ENCODE assay signal across 35 cellular contexts in genomic region chr18:52175406-52175805, GRCh38.
"Had no signal": no experiment of that assay in that cellular context is flagged by ENCODE, and none has a peak within 500 bp of the region (broad histone marks: within the 10 kb centered on the region; RNA-seq: fewer than 3 reads in every experiment).

No MANE protein-coding gene starts in this region.

- H3K27me3 Mint-ChIP-seq: activated CD4-positive, alpha-beta T cell treated with anti-CD3 and anti-CD28 coated beads, Interleukin-2, amount 10 ng/mL, durations not matched to agents 24 days and 14 days; activated CD8-positive, alpha-beta T cell treated with anti-CD3 and anti-CD28 coated beads for 36 hours; activated naive CD4-positive, alpha-beta T cell treated with anti-CD3 and anti-CD28 coated beads, Interleukin-2, amount 50 U/mL, for 24 hours; activated naive CD8-positive, alpha-beta T cell treated with anti-CD3 and anti-CD28 coated beads, Interleukin-2, amount 10 ng/mL, durations not matched to agents 7 days and 5 days had no signal

- H3K27ac ChIP-seq: ascending aorta, Peyer's patch, WERI-Rb-1 had no signal

- H3K9me3 ChIP-seq: ascending aorta, Peyer's patch had no signal

- H3K9me3 Mint-ChIP-seq: activated CD4-positive, alpha-beta T cell treated with anti-CD3 and anti-CD28 coated beads, Interleukin-2, amount 10 ng/mL, durations not matched to agents 24 days and 14 days; activated CD8-positive, alpha-beta T cell treated with anti-CD3 and anti-CD28 coated beads for 36 hours; activated naive CD4-positive, alpha-beta T cell treated with anti-CD3 and anti-CD28 coated beads, Interleukin-2, amount 50 U/mL, for 24 hours had no signal

- H3K4me3 ChIP-seq: ascending aorta, K562, Peyer's patch had no signal

- H3K4me1 Mint-ChIP-seq: activated CD4-positive, alpha-beta T cell treated with anti-CD3 and anti-CD28 coated beads, Interleukin-2, amount 10 ng/mL, durations not matched to agents 24 days and 14 days; activated naive CD4-positive, alpha-beta T cell treated with anti-CD3 and anti-CD28 coated beads, Interleukin-2, amount 50 U/mL, for 24 hours; activated naive CD8-positive, alpha-beta T cell treated with anti-CD3 and anti-CD28 coated beads, Interleukin-2, amount 10 ng/mL, durations not matched to agents 7 days and 5 days had no signal

- H3K36me3 Mint-ChIP-seq: activated naive CD4-positive, alpha-beta T cell treated with anti-CD3 and anti-CD28 coated beads, Interleukin-2, amount 50 U/mL, for 24 hours; activated naive CD8-positive, alpha-beta T cell treated with anti-CD3 and anti-CD28 coated beads, Interleukin-2, amount 10 ng/mL, durations not matched to agents 7 days and 5 days had no signal

- H3K4me3 Mint-ChIP-seq: activated CD4-positive, alpha-beta T cell treated with anti-CD3 and anti-CD28 coated beads, Interleukin-2, amount 10 ng/mL, durations not matched to agents 24 days and 14 days; activated CD8-positive, alpha-beta T cell treated with anti-CD3 and anti-CD28 coated beads for 36 hours; activated naive CD4-positive, alpha-beta T cell treated with anti-CD3 and anti-CD28 coated beads, Interleukin-2, amount 50 U/mL, for 24 hours; activated naive CD8-positive, alpha-beta T cell treated with anti-CD3 and anti-CD28 coated beads, Interleukin-2, amount 10 ng/mL, durations not matched to agents 7 days and 5 days; activated T-cell treated with anti-CD3 and anti-CD28 coated beads, Interleukin-2, amount 50 U/mL, for 72 hours had no signal

- H3K4me1 ChIP-seq: ascending aorta, Peyer's patch had no signal

- DNase-seq: activated CD4-positive, alpha-beta T cell treated with anti-CD3 and anti-CD28 coated beads, Interleukin-2, amount 10 ng/mL, durations not matched to agents 24 days and 14 days; activated CD4-positive, alpha-beta T cell treated with anti-CD3 and anti-CD28 coated beads, Interleukin-2, amount 50 U/mL, for 4 hours; activated CD4-positive, CD25-positive, alpha-beta regulatory T cell; activated CD8-positive, alpha-beta T cell treated with anti-CD3 and anti-CD28 coated beads for 36 hours; activated gamma-delta T cell; activated naive CD4-positive, alpha-beta T cell treated with Interleukin-2 at 50 U/mL for 16 hours; activated naive CD8-positive, alpha-beta T cell treated with anti-CD3 and anti-CD28 coated beads, Interleukin-2, amount 10 ng/mL, durations not matched to agents 7 days and 5 days; activated T-cell treated with anti-CD3 and anti-CD28 coated beads, Interleukin-2, amount 50 U/mL, for 1 hour; activated T-cell treated with anti-CD3 and anti-CD28 coated beads, Interleukin-2, amount 50 U/mL, for 72 hours; amygdala; caudate nucleus; cerebellar nuclear complex; NCI-H1048; NCI-H1105 treated with DMSO at 0.1 percent for 48 hours; NCI-H1436; NCI-H187; NCI-H2029 treated with DMSO at 0.1 percent for 48 hours; NCI-H226; NCI-H446 treated with DMSO at 0.1 percent for 48 hours; NCI-H524; NCI-H748 treated with DMSO at 0.1 percent for 48 hours; NK-92 treated with Interleukin-12 subunit alpha and Interleukin-12 subunit beta, amount 100 ng/mL, for 24 hours; PC-3; Peyer's patch; Right ventricle myocardium superior; RPMI8226; SW 1271; T-helper 1 cell; T-helper 2 cell; T-helper 9 cell; WERI-Rb-1 had no signal

- H3K27me3 ChIP-seq: ascending aorta, Peyer's patch had no signal

- ATAC-seq: activated CD8-positive, alpha-beta T cell treated with anti-CD3 and anti-CD28 coated beads for 36 hours; activated T-cell treated with anti-CD3 and anti-CD28 coated beads, Interleukin-2, amount 50 U/mL, for 72 hours; K562; PC-3 had no signal

- H3K36me3 ChIP-seq: ascending aorta, Peyer's patch, WERI-Rb-1 had no signal

- H3K27ac Mint-ChIP-seq: activated CD4-positive, alpha-beta T cell treated with anti-CD3 and anti-CD28 coated beads, Interleukin-2, amount 10 ng/mL, durations not matched to agents 24 days and 14 days; activated CD8-positive, alpha-beta T cell treated with anti-CD3 and anti-CD28 coated beads for 36 hours; activated naive CD4-positive, alpha-beta T cell treated with anti-CD3 and anti-CD28 coated beads, Interleukin-2, amount 50 U/mL, for 24 hours; activated naive CD8-positive, alpha-beta T cell treated with anti-CD3 and anti-CD28 coated beads, Interleukin-2, amount 10 ng/mL, durations not matched to agents 7 days and 5 days; activated T-cell treated with anti-CD3 and anti-CD28 coated beads, Interleukin-2, amount 50 U/mL, for 72 hours; activated T-helper 2 cell treated with anti-CD3 and anti-CD28 coated beads, Interferon-gamma antibody, Interleukin-2, Interleukin-4, amounts not matched to agents 10 μg/mL and 5 μg/mL and 100 μg/mL, durations not matched to agents 14 hours and 24 hours and 36 hours had no signal
